In genomic region chr2:150194816-150195215, GRCh38 we compare ENCODE assay signal across 5 cellular contexts.
DNase-seq lines count a peak whose midpoint lies in the region; FAIRE-seq and TF ChIP-seq lines count a peak whose summit lies in the region.
"Not testable (repeated sequence)": the region's sequence is repeated elsewhere in the genome, so short reads cannot be mapped to it uniquely, and the experiment has no call there.

No MANE protein-coding gene starts in this region.

- H3K9me3 ChIP-seq in adipocyte (ENCODE audit: control insufficient read depth, low read length); astrocyte (ENCODE audit: insufficient read depth, low read depth, low read length): not testable (repeated sequence)

- H2AFZ ChIP-seq in astrocyte (ENCODE audit: low read depth, low read length): not testable (repeated sequence)

- DNase-seq in AG10803 (ENCODE audit: low read depth) (peak; percentile 53), HFFc6 (peak; percentile 3), adipocyte (ENCODE audit: low read depth) (peak; percentile 34), astrocyte (ENCODE audit: low read depth) (peak; percentile 18), fibroblast of peridontal ligament (ENCODE audit: extremely low read depth) (peak; percentile 75)

- not testable (repeated sequence) for H3K27me3 Mint-ChIP-seq in HFFc6 (ENCODE audit: insufficient read depth); astrocyte (ENCODE audit: low read depth, unreplicated experiment)

- H3K4me3 ChIP-seq in AG10803 (ENCODE audit: low read length); adipocyte (ENCODE audit: low read length); astrocyte (ENCODE audit: insufficient read depth, low read depth, low read length): not testable (repeated sequence)

- peaks cover 21% of the 10 kb centered on the region for H3K4me1 Mint-ChIP-seq in HFFc6 (ENCODE audit: low read depth)
- not testable (repeated sequence) for H3K4me1 Mint-ChIP-seq in astrocyte (ENCODE audit: low read depth, unreplicated experiment)

- not testable (repeated sequence) for H3K36me3 ChIP-seq in adipocyte (ENCODE audit: control insufficient read depth, insufficient read depth, low read length, severe bottlenecking); astrocyte (ENCODE audit: insufficient read depth, low read length)

- FAIRE-seq in astrocyte (lab: Jason Lieb, UNC): not testable (repeated sequence)

- not testable (repeated sequence) for H3K4me2 ChIP-seq in astrocyte (ENCODE audit: low read length)

- peaks cover 11% of the 10 kb centered on the region for H3K36me3 Mint-ChIP-seq in HFFc6 (ENCODE audit: low read depth)
- H3K36me3 Mint-ChIP-seq in astrocyte (ENCODE audit: low read depth, unreplicated experiment): not testable (repeated sequence)

- not testable (repeated sequence) for H3K4me1 ChIP-seq in adipocyte (ENCODE audit: control insufficient read depth, insufficient read depth, low read length); astrocyte (ENCODE audit: insufficient read depth, low read length)

- H3K9me3 Mint-ChIP-seq in HFFc6: not testable (repeated sequence)
- peaks cover 12% of the 10 kb centered on the region for H3K9me3 Mint-ChIP-seq in astrocyte (ENCODE audit: unreplicated experiment)

- H3K27ac ChIP-seq in astrocyte (ENCODE audit: low read depth, low read length): not testable (repeated sequence)

- not testable (repeated sequence) for H3K9ac ChIP-seq in adipocyte (ENCODE audit: low read length); astrocyte (ENCODE audit: low read length)

- not testable (repeated sequence) for H3K27ac Mint-ChIP-seq in HFFc6; astrocyte (ENCODE audit: unreplicated experiment)

- not testable (repeated sequence) for H3K4me3 Mint-ChIP-seq in HFFc6; astrocyte (ENCODE audit: unreplicated experiment)

- H3K79me2 ChIP-seq in astrocyte (ENCODE audit: insufficient read depth, low read length): not testable (repeated sequence)

- TF ChIP-seq CTCF in AG10803 (conservative IDR thresholded peaks at IDR 0.05; ENCODE audit: low read length); HFFc6 (IDR thresholded peaks at IDR 0.05); astrocyte (IDR thresholded peaks at IDR 0.05; ENCODE audit: insufficient read depth, low read depth, low read length): not testable (repeated sequence)

- H4K20me1 ChIP-seq in astrocyte (ENCODE audit: insufficient read depth, low read length): not testable (repeated sequence)

- not testable (repeated sequence) for H3K27me3 ChIP-seq in adipocyte (replicated peaks; ENCODE audit: control insufficient read depth, insufficient read depth, low read length); astrocyte (ENCODE audit: insufficient read depth, low read length)

Comparison
In these comparisons a context has a peak if more than half of its experiments do, and no peak if none do; other contexts are left out.
1. DNase-seq: peak in every context shown above with its lines; median percentile 75 in fibroblast of peridontal ligament; 53 in AG10803; 34 in adipocyte; 18 in astrocyte; 3 in HFFc6.